ENCODE assay signal across 20 cellular contexts in the genomic region with DNA sequence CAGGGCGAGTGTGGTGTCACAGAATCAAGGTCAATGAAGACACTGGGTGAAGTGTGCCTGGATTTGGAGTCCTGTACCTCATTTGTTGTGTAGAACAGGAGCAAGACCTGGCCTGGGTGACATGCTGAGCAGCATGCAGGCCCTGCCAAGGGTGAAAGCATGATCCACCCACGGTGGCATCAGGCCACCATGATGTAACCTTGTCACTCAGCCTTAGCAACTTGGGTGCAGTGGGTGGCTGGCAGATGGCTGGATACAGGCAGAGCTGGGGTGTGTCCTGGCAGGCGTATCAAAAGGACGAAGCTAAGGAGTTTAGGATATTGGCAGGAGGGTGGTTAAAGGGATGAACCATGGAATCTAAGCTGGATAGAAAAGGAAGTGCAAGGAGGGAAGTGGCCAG. TPM values are rescaled to one million over a fixed set of nuclear protein-coding genes. Genes with fewer than 3 reads are reported as not detected.
DNase-seq lines count a peak whose midpoint lies in the region; ATAC-seq and TF ChIP-seq lines count a peak whose summit lies in the region.
"Had no signal": no experiment of that assay in that cellular context is flagged by ENCODE, and none has a peak within 500 bp of the region (broad histone marks: within the 10 kb centered on the region; RNA-seq: fewer than 3 reads in every experiment).

No MANE protein-coding gene starts in this region.

- no peak overlapping the region for H3K4me3 Mint-ChIP-seq in activated naive CD8-positive, alpha-beta T cell treated with anti-CD3 and anti-CD28 coated beads, Interleukin-2, amount 50 U/mL, for 24 hours
- H3K4me3 Mint-ChIP-seq: CD4-positive, alpha-beta memory T cell; H9; IgD-negative memory B cell had no signal

- H3K36me3 Mint-ChIP-seq in activated naive CD8-positive, alpha-beta T cell treated with anti-CD3 and anti-CD28 coated beads, Interleukin-2, amount 50 U/mL, for 24 hours (ENCODE audit: low read depth): no peaks in the 10 kb centered on the region
- H3K36me3 Mint-ChIP-seq: CD4-positive, alpha-beta memory T cell had no signal

- peaks cover 2% of the 10 kb centered on the region for H3K27me3 Mint-ChIP-seq in activated naive CD8-positive, alpha-beta T cell treated with anti-CD3 and anti-CD28 coated beads, Interleukin-2, amount 50 U/mL, for 24 hours

- no peak overlapping the region for H3K27ac ChIP-seq in left ventricle myocardium inferior (replicated peaks)
- H3K27ac ChIP-seq: PC-9, RWPE1, SJCRH30 had no signal

- peaks cover 64% of the 10 kb centered on the region for H3K4me1 ChIP-seq in left ventricle myocardium inferior
- H3K4me1 ChIP-seq: BE2C, SJCRH30 had no signal

- H3K36me3 ChIP-seq in left ventricle myocardium inferior: peaks cover 15% of the 10 kb centered on the region
- H3K36me3 ChIP-seq: BE2C had no signal

- TF ChIP-seq CTCF in left ventricle myocardium inferior (IDR thresholded peaks at IDR 0.05; ENCODE audit: borderline replicate concordance): no peak

- DNase-seq in Right ventricle myocardium inferior (ENCODE audit: missing footprints) (no peak), left ventricle myocardium inferior (no peak), D341Med (ENCODE audit: low spot score) (peak; percentile 58), NCI-H82 treated with DMSO at 0.1 percent for 48 hours (lab: John Stamatoyannopoulos, UW; ENCODE audit: unreplicated experiment) (peak; percentile 73)
- DNase-seq in activated naive CD8-positive, alpha-beta T cell treated with anti-CD3 and anti-CD28 coated beads, Interleukin-2, amount 50 U/mL, for 24 hours: no peak
- DNase-seq: BE2C; CD4-positive, alpha-beta memory T cell; DMS79; H9; Karpas-422; NCI-H1092; NCI-H146; NCI-H510A; PC-9; SJCRH30 had no signal

- no peaks in the 10 kb centered on the region for H3K9me3 ChIP-seq in left ventricle myocardium inferior (replicated peaks)
- H3K9me3 ChIP-seq: BE2C, SJCRH30 had no signal

- peak; percentile 30 for ATAC-seq in Right ventricle myocardium inferior
- ATAC-seq in esophagus mucosa: peak; percentile 59
- no peak for ATAC-seq in GM18858 (IDR thresholded peaks at IDR 0.05; ENCODE audit: unreplicated experiment)
- ATAC-seq in activated naive CD8-positive, alpha-beta T cell treated with anti-CD3 and anti-CD28 coated beads, Interleukin-2, amount 50 U/mL, for 24 hours: no peak
- ATAC-seq in HG02623 (IDR thresholded peaks at IDR 0.05; ENCODE audit: unreplicated experiment): no peak

- intact Hi-C loops in Right ventricle myocardium inferior (cut with DNase I) (no loop called here), left ventricle myocardium inferior (cut with micrococcal nuclease) (no loop called here)

- H3K4me3 ChIP-seq in left ventricle myocardium inferior: no peak overlapping the region
- H3K4me3 ChIP-seq: PC-9, SJCRH30 had no signal

- H3K27me3 ChIP-seq in left ventricle myocardium inferior (ENCODE audit: low read depth): no peaks in the 10 kb centered on the region
- H3K27me3 ChIP-seq: BE2C, SJCRH30 had no signal

- H3K9me3 Mint-ChIP-seq in activated naive CD8-positive, alpha-beta T cell treated with anti-CD3 and anti-CD28 coated beads, Interleukin-2, amount 50 U/mL, for 24 hours: no peaks in the 10 kb centered on the region
- H3K9me3 Mint-ChIP-seq: CD4-positive, alpha-beta memory T cell; H9 had no signal

- no peaks in the 10 kb centered on the region for H3K4me1 Mint-ChIP-seq in activated naive CD8-positive, alpha-beta T cell treated with anti-CD3 and anti-CD28 coated beads, Interleukin-2, amount 50 U/mL, for 24 hours
- H3K4me1 Mint-ChIP-seq: CD4-positive, alpha-beta memory T cell; IgD-negative memory B cell had no signal

- H3K27ac Mint-ChIP-seq in activated naive CD8-positive, alpha-beta T cell treated with anti-CD3 and anti-CD28 coated beads, Interleukin-2, amount 50 U/mL, for 24 hours: no peak overlapping the region
- H3K27ac Mint-ChIP-seq: CD4-positive, alpha-beta memory T cell; H9; IgD-negative memory B cell had no signal

RNA-seq across cellular contexts. Expression of gene THSD1, which starts 10.3 kb away (rescaled TPM):
- 4.6 TPM for total RNA-seq in Right ventricle myocardium inferior
- total RNA-seq in left ventricle myocardium inferior: 4.2 TPM
- 3.7 TPM for total RNA-seq in esophagus mucosa

RNA-seq across cellular contexts. Expression of gene VPS36, which starts 54.7 kb away (rescaled TPM):
- total RNA-seq in Right ventricle myocardium inferior: 24.1 TPM
- 32.3 TPM for total RNA-seq in left ventricle myocardium inferior
- 39.1 TPM for total RNA-seq in esophagus mucosa

RNA-seq across cellular contexts. Expression of gene CKAP2, which starts 59.6 kb away (rescaled TPM):
- 7.1 TPM for total RNA-seq in Right ventricle myocardium inferior
- 8.2 TPM for total RNA-seq in left ventricle myocardium inferior
- total RNA-seq in esophagus mucosa: 25.7 TPM

Comparison
In these comparisons a context has a peak if more than half of its experiments do, and no peak if none do; other contexts are left out.
1. ATAC-seq: peak in Right ventricle myocardium inferior (single experiment) and esophagus mucosa (single experiment); none in GM18858 (single experiment), activated naive CD8-positive, alpha-beta T cell treated with anti-CD3 and anti-CD28 coated beads, Interleukin-2, amount 50 U/mL, for 24 hours (single experiment) and HG02623 (single experiment).
2. DNase-seq: peak in D341Med (single experiment) and NCI-H82 treated with DMSO at 0.1 percent for 48 hours (single experiment); none in Right ventricle myocardium inferior (single experiment), left ventricle myocardium inferior (single experiment) and activated naive CD8-positive, alpha-beta T cell treated with anti-CD3 and anti-CD28 coated beads, Interleukin-2, amount 50 U/mL, for 24 hours (single experiment).